Comparison of ENCODE assay signal across 8 cellular contexts in the genomic region with DNA sequence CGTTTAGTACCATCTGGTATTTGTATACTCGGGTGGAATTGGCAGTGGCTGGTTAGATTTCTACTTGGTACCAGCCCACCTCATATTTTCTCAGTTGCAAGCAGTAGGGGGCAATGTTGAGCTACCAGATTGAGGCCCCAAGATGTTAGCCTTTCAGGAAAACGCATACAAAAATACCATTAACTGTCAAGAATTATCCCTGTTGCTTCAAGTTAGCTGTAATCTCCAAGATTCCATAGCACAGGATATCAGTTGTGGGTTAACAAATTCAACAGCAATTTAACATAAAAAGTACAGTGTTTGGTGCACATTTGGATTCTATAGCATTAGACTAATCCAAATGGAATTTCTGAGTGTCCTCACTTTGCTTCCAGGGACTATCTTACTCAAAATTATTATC.
A peak's percentile ranks its signal among the peaks of the same experiment; 100 is the strongest.
DNase-seq lines count a peak whose midpoint lies in the region; ATAC-seq, FAIRE-seq and TF ChIP-seq lines count a peak whose summit lies in the region.

No MANE protein-coding gene starts in this region.

- peaks cover 21% of the 10 kb centered on the region for H3K36me3 Mint-ChIP-seq in activated T-helper 2 cell treated with anti-CD3 and anti-CD28 coated beads, Interferon-gamma antibody, Interleukin-2, Interleukin-4, amounts not matched to agents 10 μg/mL and 5 μg/mL and 100 μg/mL, durations not matched to agents 14 hours and 24 hours and 36 hours (ENCODE audit: low read depth)

- ATAC-seq in HG02798 (IDR thresholded peaks at IDR 0.05; ENCODE audit: poor library complexity, unreplicated experiment) (peak; percentile 39), GM18505 (IDR thresholded peaks at IDR 0.05; ENCODE audit: unreplicated experiment) (no peak)

- TF ChIP-seq CTCF in D721Med (IDR thresholded peaks at IDR 0.05; ENCODE audit: insufficient read depth, missing control alignments): peak; percentile 82

- H3K9me3 Mint-ChIP-seq in activated T-helper 2 cell treated with anti-CD3 and anti-CD28 coated beads, Interferon-gamma antibody, Interleukin-2, Interleukin-4, amounts not matched to agents 10 μg/mL and 5 μg/mL and 100 μg/mL, durations not matched to agents 14 hours and 24 hours and 36 hours: peaks cover 2% of the 10 kb centered on the region

- H3K4me3 Mint-ChIP-seq in activated T-helper 2 cell treated with anti-CD3 and anti-CD28 coated beads, Interferon-gamma antibody, Interleukin-2, Interleukin-4, amounts not matched to agents 10 μg/mL and 5 μg/mL and 100 μg/mL, durations not matched to agents 14 hours and 24 hours and 36 hours (ENCODE audit: low read depth): peak overlapping the region; percentile 5

- no peaks in the 10 kb centered on the region for H3K27me3 Mint-ChIP-seq in activated T-helper 2 cell treated with anti-CD3 and anti-CD28 coated beads, Interferon-gamma antibody, Interleukin-2, Interleukin-4, amounts not matched to agents 10 μg/mL and 5 μg/mL and 100 μg/mL, durations not matched to agents 14 hours and 24 hours and 36 hours (ENCODE audit: low read depth)

- intact Hi-C loops in activated T-helper 2 cell treated with anti-CD3 and anti-CD28 coated beads, Interferon-gamma antibody, Interleukin-2, Interleukin-4, amounts not matched to agents 10 μg/mL and 5 μg/mL and 100 μg/mL, durations not matched to agents 14 hours and 24 hours and 36 hours (cut with micrococcal nuclease): loop anchor here (1.0 to 5.0 kb wide), 4 partner anchors 19 to 1035 kb away; no protein-coding TSS in a partner anchor
- intact Hi-C loops in posterior cingulate gyrus (cut with DNase I): loop anchor here (10.0 kb wide), 1 partner anchor 117 kb away; no protein-coding TSS in a partner anchor

- H3K27ac Mint-ChIP-seq in activated T-helper 2 cell treated with anti-CD3 and anti-CD28 coated beads, Interferon-gamma antibody, Interleukin-2, Interleukin-4, amounts not matched to agents 10 μg/mL and 5 μg/mL and 100 μg/mL, durations not matched to agents 14 hours and 24 hours and 36 hours: peak overlapping the region; percentile 60

- no peak for TF ChIP-seq POLR2A in GM18505 (IDR thresholded peaks at IDR 0.05; ENCODE audit: borderline replicate concordance, extremely low read depth, insufficient read depth, insufficient read length)

- peaks cover 42% of the 10 kb centered on the region for H3K4me1 Mint-ChIP-seq in activated T-helper 2 cell treated with anti-CD3 and anti-CD28 coated beads, Interferon-gamma antibody, Interleukin-2, Interleukin-4, amounts not matched to agents 10 μg/mL and 5 μg/mL and 100 μg/mL, durations not matched to agents 14 hours and 24 hours and 36 hours (ENCODE audit: low read depth)

- FAIRE-seq in D721Med (lab: Jason Lieb, UNC): no peak

- DNase-seq in D721Med (ENCODE audit: insufficient read length, low spot score): no peak
- DNase-seq in NOMO-1 treated with dmso at 0.1 percent for 144 hours (lab: John Stamatoyannopoulos, UW; ENCODE audit: unreplicated experiment): peak; percentile 16
- peak; percentile 52 for DNase-seq in activated T-helper 2 cell treated with anti-CD3 and anti-CD28 coated beads, Interferon-gamma antibody, Interleukin-2, Interleukin-4, amounts not matched to agents 10 μg/mL and 5 μg/mL and 100 μg/mL, durations not matched to agents 14 hours and 24 hours and 36 hours (ENCODE audit: low spot score)
- peak; percentile 39 for DNase-seq in glomerular endothelial cell (ENCODE audit: extremely low read depth, low read depth, low spot score)
- peak in 6 of 10 donors; percentile 23 to 83 (median 60) for DNase-seq in posterior cingulate gyrus
- no peak for DNase-seq in HPDE6-E6E7 (ENCODE audit: extremely low spot score)

Comparison
In these comparisons a context has a peak if more than half of its experiments do, and no peak if none do; other contexts are left out.
1. DNase-seq: peak in NOMO-1 treated with dmso at 0.1 percent for 144 hours (single experiment), activated T-helper 2 cell treated with anti-CD3 and anti-CD28 coated beads, Interferon-gamma antibody, Interleukin-2, Interleukin-4, amounts not matched to agents 10 μg/mL and 5 μg/mL and 100 μg/mL, durations not matched to agents 14 hours and 24 hours and 36 hours (single experiment), glomerular endothelial cell (single experiment) and posterior cingulate gyrus (6 of 10); none in D721Med (single experiment) and HPDE6-E6E7 (single experiment).